ENCODE assay signal across 8 cellular contexts in the genomic region with DNA sequence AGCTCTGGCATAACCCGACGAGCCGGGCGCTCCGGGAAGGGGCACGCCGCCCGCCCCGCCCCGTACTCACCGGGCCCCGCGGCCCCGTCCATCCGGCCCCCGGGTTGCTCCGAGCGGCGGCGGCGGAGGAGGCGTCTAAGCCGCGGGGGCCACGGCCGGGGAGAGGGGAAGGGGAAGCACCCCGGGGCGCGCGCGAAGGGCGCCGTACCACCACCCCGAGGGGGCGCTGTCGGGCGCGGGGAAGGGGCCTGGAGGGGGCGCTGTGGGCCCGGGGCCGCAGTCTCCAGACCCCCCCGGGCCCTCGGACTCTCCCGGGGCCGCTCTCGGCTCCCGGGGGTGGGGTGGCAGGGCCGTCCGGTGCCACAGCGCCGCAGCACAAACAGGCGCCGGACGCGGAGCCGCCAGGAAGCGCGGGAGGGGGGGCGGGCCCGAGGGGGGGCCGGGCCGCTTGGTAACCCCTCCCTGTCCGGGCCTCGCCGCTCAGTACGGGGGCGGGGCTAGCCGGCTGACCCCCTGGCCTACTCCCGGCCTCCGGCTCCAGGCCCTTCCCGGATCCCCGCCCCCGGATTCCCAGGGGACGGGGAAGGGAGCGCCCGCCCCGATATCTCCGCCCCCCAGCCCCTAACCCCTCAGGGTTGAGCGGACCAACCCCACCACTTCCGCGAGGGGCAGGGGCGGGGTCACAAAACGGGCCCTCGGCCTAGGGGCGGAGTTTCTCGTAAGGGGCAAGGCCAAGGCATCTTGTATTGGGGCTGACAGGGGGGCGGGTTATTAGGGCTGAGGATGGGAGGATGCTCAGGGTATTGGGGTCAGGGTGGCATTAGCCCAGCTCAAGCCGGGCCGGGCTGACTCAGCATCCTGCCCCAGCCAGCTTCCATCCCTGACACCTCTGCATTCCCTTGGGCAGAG. TPM values are rescaled to one million over a fixed set of nuclear protein-coding genes. Genes with fewer than 3 reads are reported as not detected.
DNase-seq lines count a peak whose midpoint lies in the region; TF ChIP-seq lines count a peak whose summit lies in the region.

A gene with protein sequence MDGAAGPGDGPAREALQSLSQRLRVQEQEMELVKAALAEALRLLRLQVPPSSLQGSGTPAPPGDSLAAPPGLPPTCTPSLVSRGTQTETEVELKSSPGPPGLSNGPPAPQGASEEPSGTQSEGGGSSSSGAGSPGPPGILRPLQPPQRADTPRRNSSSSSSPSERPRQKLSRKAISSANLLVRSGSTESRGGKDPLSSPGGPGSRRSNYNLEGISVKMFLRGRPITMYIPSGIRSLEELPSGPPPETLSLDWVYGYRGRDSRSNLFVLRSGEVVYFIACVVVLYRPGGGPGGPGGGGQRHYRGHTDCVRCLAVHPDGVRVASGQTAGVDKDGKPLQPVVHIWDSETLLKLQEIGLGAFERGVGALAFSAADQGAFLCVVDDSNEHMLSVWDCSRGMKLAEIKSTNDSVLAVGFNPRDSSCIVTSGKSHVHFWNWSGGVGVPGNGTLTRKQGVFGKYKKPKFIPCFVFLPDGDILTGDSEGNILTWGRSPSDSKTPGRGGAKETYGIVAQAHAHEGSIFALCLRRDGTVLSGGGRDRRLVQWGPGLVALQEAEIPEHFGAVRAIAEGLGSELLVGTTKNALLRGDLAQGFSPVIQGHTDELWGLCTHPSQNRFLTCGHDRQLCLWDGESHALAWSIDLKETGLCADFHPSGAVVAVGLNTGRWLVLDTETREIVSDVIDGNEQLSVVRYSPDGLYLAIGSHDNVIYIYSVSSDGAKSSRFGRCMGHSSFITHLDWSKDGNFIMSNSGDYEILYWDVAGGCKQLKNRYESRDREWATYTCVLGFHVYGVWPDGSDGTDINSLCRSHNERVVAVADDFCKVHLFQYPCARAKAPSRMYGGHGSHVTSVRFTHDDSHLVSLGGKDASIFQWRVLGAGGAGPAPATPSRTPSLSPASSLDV (minus strand): TSS at position 410 of the 909 bp plus-strand sequence. CDS start 318 bp downstream, at position 92.
A gene with protein sequence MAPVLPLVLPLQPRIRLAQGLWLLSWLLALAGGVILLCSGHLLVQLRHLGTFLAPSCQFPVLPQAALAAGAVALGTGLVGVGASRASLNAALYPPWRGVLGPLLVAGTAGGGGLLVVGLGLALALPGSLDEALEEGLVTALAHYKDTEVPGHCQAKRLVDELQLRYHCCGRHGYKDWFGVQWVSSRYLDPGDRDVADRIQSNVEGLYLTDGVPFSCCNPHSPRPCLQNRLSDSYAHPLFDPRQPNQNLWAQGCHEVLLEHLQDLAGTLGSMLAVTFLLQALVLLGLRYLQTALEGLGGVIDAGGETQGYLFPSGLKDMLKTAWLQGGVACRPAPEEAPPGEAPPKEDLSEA (plus strand): TSS at position 892 of the 909 bp plus-strand sequence. CDS start 25 bp downstream, outside the sequence.

- DNase-seq in G401 (ENCODE audit: low spot score) (peak; percentile 80), GM23248 (peak; percentile 87), Kasumi-1 (lab: John Stamatoyannopoulos, UW) (peak; percentile 71 to 76), SK-N-DZ (ENCODE audit: low spot score) (peak; percentile 96), glutamatergic neuron (peak; percentile 85), osteocyte (ENCODE audit: extremely low spot score, unreplicated experiment) (peak; percentile 94), testis (peak; percentile 87)
- DNase-seq in activated naive CD4-positive, alpha-beta T cell treated with anti-CD3 and anti-CD28 coated beads, Interleukin-2, amount 10 ng/mL, durations not matched to agents 7 days and 5 days, result peak; percentile 93

- intact Hi-C loops in testis (cut with DNase I; ENCODE audit: low total_unique reads), result no loop called here

- H3K27ac ChIP-seq in GM23248, result peak within 1 kb of the TSS; percentile 67
- peak within 1 kb of the TSS; percentile 85 to 94 for H3K27ac ChIP-seq in testis

- H3K4me3 ChIP-seq in GM23248, result peak within 1 kb of the TSS; percentile 83
- H3K4me3 ChIP-seq in testis, result peak within 1 kb of the TSS; percentile 75 to 88

- TF ChIP-seq POLR2A in testis (IDR thresholded peaks at IDR 0.05), result no peak

- H2AFZ ChIP-seq in GM23248, result peak within 1 kb of the TSS; percentile 80

- in situ Hi-C loops in G401 (cut with HindIII; ENCODE audit: low sequenced_read_pairs), result no loop called here
- in situ Hi-C loops in GM23248 (cut with MboI), result no loop called here

- 0% methylated on average over 9 to 46 of the region's 89 CpGs for WGBS in GM23248 (ENCODE audit: low coverage in 1 of 2, low lambda C conversion rate in 2 of 2, missing lambda C conversion rate in 2 of 2), 2 experiments
- WGBS in testis, 2 donors, result 0 to 2% methylated on average over 16 to 58 of the region's 89 CpGs

- H3K9me3 Mint-ChIP-seq in activated naive CD4-positive, alpha-beta T cell treated with anti-CD3 and anti-CD28 coated beads, Interleukin-2, amount 10 ng/mL, durations not matched to agents 7 days and 5 days, result no peaks in the 10 kb centered on the region
- H3K9me3 Mint-ChIP-seq in glutamatergic neuron (ENCODE audit: unreplicated experiment) (peaks cover 5% of the 10 kb centered on the region), osteocyte (ENCODE audit: unreplicated experiment) (no peaks in the 10 kb centered on the region)

- H3K4me3 Mint-ChIP-seq in activated naive CD4-positive, alpha-beta T cell treated with anti-CD3 and anti-CD28 coated beads, Interleukin-2, amount 10 ng/mL, durations not matched to agents 7 days and 5 days, result peak within 1 kb of the TSS; percentile 91
- H3K4me3 Mint-ChIP-seq in glutamatergic neuron (ENCODE audit: unreplicated experiment) (peak within 1 kb of the TSS; percentile 93), osteocyte (ENCODE audit: unreplicated experiment) (peak within 1 kb of the TSS; percentile 93)

- H3K4me1 Mint-ChIP-seq in activated naive CD4-positive, alpha-beta T cell treated with anti-CD3 and anti-CD28 coated beads, Interleukin-2, amount 10 ng/mL, durations not matched to agents 7 days and 5 days, result peaks cover 67% of the 10 kb centered on the region
- H3K4me1 Mint-ChIP-seq in glutamatergic neuron (ENCODE audit: low read depth, unreplicated experiment) (peaks cover 4% of the 10 kb centered on the region), osteocyte (ENCODE audit: unreplicated experiment) (peaks cover 19% of the 10 kb centered on the region)

- H3K4me2 ChIP-seq in GM23248 (ENCODE audit: unreplicated experiment), result peak within 1 kb of the TSS; percentile 79

- H3K79me2 ChIP-seq in GM23248 (ENCODE audit: insufficient read depth), result peaks cover 30% of the 10 kb centered on the region

- H3K36me3 ChIP-seq in GM23248 (ENCODE audit: low read depth), result peaks cover 3% of the 10 kb centered on the region; the same call in 1 of the 2 replicates
- H3K36me3 ChIP-seq in testis (ENCODE audit: low read depth, missing control alignments), result no peaks in the 10 kb centered on the region

- peak; percentile 94 for TF ChIP-seq CTCF in glutamatergic neuron (IDR thresholded peaks at IDR 0.05; ENCODE audit: partially characterized antibody, unreplicated experiment)
- TF ChIP-seq CTCF in osteocyte (IDR thresholded peaks at IDR 0.05), result no peak
- peak; percentile 84 to 96 (median 86) for TF ChIP-seq CTCF in testis (IDR thresholded peaks at IDR 0.05)

- peak within 1 kb of the TSS; percentile 82 for H3K9ac ChIP-seq in GM23248

- no peaks in the 10 kb centered on the region for H3K27me3 Mint-ChIP-seq in activated naive CD4-positive, alpha-beta T cell treated with anti-CD3 and anti-CD28 coated beads, Interleukin-2, amount 10 ng/mL, durations not matched to agents 7 days and 5 days
- H3K27me3 Mint-ChIP-seq in glutamatergic neuron (ENCODE audit: unreplicated experiment), result peaks cover 8% of the 10 kb centered on the region
- H3K27me3 Mint-ChIP-seq in osteocyte (ENCODE audit: unreplicated experiment), result no peaks in the 10 kb centered on the region

- no peaks in the 10 kb centered on the region for H3K9me2 ChIP-seq in GM23248 (ENCODE audit: insufficient read depth)

- H3K9me3 ChIP-seq in GM23248 (ENCODE audit: low read depth) (no peaks in the 10 kb centered on the region), testis (no peaks in the 10 kb centered on the region)

- peaks cover 9% of the 10 kb centered on the region; the same call in 1 of the 2 replicates for H3F3A ChIP-seq in GM23248 (ENCODE audit: insufficient read depth)

- CTCF ChIA-PET in activated naive CD4-positive, alpha-beta T cell treated with anti-CD3 and anti-CD28 coated beads, Interleukin-2, amount 10 ng/mL, durations not matched to agents 7 days and 5 days (lab: Charles Lee), result interaction anchor here (0.9 to 5.4 kb wide), 11 partner anchors 9 to 188 kb away, joined by 3 to 44 read pairs (median 5); a partner anchor contains a TSS

- H3K27me3 ChIP-seq in GM23248 (replicated peaks; ENCODE audit: insufficient read depth), result no peaks in the 10 kb centered on the region
- no peaks in the 10 kb centered on the region for H3K27me3 ChIP-seq in testis

- H3K36me3 Mint-ChIP-seq in activated naive CD4-positive, alpha-beta T cell treated with anti-CD3 and anti-CD28 coated beads, Interleukin-2, amount 10 ng/mL, durations not matched to agents 7 days and 5 days, result peaks cover 45% of the 10 kb centered on the region
- H3K36me3 Mint-ChIP-seq in glutamatergic neuron (ENCODE audit: unreplicated experiment), result no peaks in the 10 kb centered on the region
- H3K36me3 Mint-ChIP-seq in osteocyte (ENCODE audit: unreplicated experiment), result peaks cover 5% of the 10 kb centered on the region

- H3K27ac Mint-ChIP-seq in activated naive CD4-positive, alpha-beta T cell treated with anti-CD3 and anti-CD28 coated beads, Interleukin-2, amount 10 ng/mL, durations not matched to agents 7 days and 5 days, result peak within 1 kb of the TSS; percentile 95
- H3K27ac Mint-ChIP-seq in glutamatergic neuron (ENCODE audit: unreplicated experiment), result peak within 1 kb of the TSS; percentile 70
- H3K27ac Mint-ChIP-seq in osteocyte (ENCODE audit: unreplicated experiment), result peak within 1 kb of the TSS; percentile 97

- H4K20me1 ChIP-seq in GM23248 (ENCODE audit: insufficient read depth), result no peaks in the 10 kb centered on the region

- H3K4me1 ChIP-seq in GM23248 (ENCODE audit: insufficient read depth) (peaks cover 5% of the 10 kb centered on the region; the same call in 1 of the 2 replicates), testis (peaks cover 24% of the 10 kb centered on the region)

RNA-seq across cellular contexts. Expression of the first gene that starts in this region (rescaled TPM):
- total RNA-seq in G401 (2014; rRNA removed; shearing (Covaris generic)), result 33.2 and 55.7 TPM in 2 replicates
- total RNA-seq in GM23248 (2014; rRNA removed; shearing (Covaris generic)), result 43.4 and 47.2 TPM in 2 replicates
- polyA plus RNA-seq in GM23248 (2016; fragmentation: Nextera tagmentation; extraction: Ambion mirVana) (32.8 and 34.8 TPM in 2 replicates), testis (ENCODE audit: insufficient read depth, low read depth, low replicate concordance) (29.3 TPM)
- polyA plus RNA-seq in SK-N-DZ (2014; cell fraction: cytosol; rRNA removed), result 22.8 and 24.5 TPM in 2 replicates
- 193 and 259 TPM in 2 replicates for polyA plus RNA-seq in SK-N-DZ (2014; cell fraction: nucleus; rRNA removed)
- total RNA-seq in glutamatergic neuron (ENCODE audit: unreplicated experiment) (26.7 TPM), osteocyte (78.8 and 80.9 TPM in 2 replicates), testis (10 to 100 TPM; 39.3 to 57.8 TPM)

RNA-seq across cellular contexts. Expression of the second gene that starts in this region (rescaled TPM):
- 14.2 and 14.9 TPM in 2 replicates for total RNA-seq in G401 (2014; rRNA removed; shearing (Covaris generic))
- 3.4 and 6.5 TPM in 2 replicates for total RNA-seq in GM23248 (2014; rRNA removed; shearing (Covaris generic))
- 5.4 and 8.8 TPM in 2 replicates for polyA plus RNA-seq in GM23248 (2016; fragmentation: Nextera tagmentation; extraction: Ambion mirVana)
- 2.4 and 2.6 TPM in 2 replicates for polyA plus RNA-seq in SK-N-DZ (2014; cell fraction: cytosol; rRNA removed)
- 2.0 and 3.6 TPM in 2 replicates for polyA plus RNA-seq in SK-N-DZ (2014; cell fraction: nucleus; rRNA removed)
- 1.3 TPM for total RNA-seq in glutamatergic neuron (ENCODE audit: unreplicated experiment)
- 3.3 and 4.4 TPM in 2 replicates for total RNA-seq in osteocyte
- total RNA-seq in testis, result 1 to 10 TPM; 6.1 to 9.7 TPM
- 9.0 TPM for polyA plus RNA-seq in testis (ENCODE audit: insufficient read depth, low read depth, low replicate concordance)

Comparison
In these comparisons a context has a peak if more than half of its experiments do, and no peak if none do; other contexts are left out.
1. Peak in every context shown above with its lines: DNase-seq, H3K4me3 ChIP-seq and H3K27ac ChIP-seq.